1 cellular context compared by ENCODE assay signal in the genomic region with DNA sequence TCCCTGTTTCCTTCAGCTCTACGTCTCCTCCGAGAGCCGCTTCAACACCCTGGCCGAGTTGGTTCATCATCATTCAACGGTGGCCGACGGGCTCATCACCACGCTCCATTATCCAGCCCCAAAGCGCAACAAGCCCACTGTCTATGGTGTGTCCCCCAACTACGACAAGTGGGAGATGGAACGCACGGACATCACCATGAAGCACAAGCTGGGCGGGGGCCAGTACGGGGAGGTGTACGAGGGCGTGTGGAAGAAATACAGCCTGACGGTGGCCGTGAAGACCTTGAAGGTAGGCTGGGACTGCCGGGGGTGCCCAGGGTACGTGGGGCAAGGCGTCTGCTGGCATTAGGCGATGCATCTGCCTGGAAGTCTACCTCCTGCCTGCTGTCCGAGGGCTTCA.
TF ChIP-seq lines count a peak whose summit lies in the region.

No MANE protein-coding gene starts in this region.

TF ChIP-seq in HepG2, 621 proteins besides CTCF, POLR2A, EP300 and RAD21:
- TF ChIP-seq ZFP41 (CRISPR knock-in tag; IDR thresholded peaks at IDR 0.05; ENCODE audit: borderline replicate concordance) (no peak), AGO2 (optimal IDR thresholded peaks at IDR 0.05; ENCODE audit: low read depth, low read length) (peak; percentile 27)
- TF ChIP-seq, protein P1, sequence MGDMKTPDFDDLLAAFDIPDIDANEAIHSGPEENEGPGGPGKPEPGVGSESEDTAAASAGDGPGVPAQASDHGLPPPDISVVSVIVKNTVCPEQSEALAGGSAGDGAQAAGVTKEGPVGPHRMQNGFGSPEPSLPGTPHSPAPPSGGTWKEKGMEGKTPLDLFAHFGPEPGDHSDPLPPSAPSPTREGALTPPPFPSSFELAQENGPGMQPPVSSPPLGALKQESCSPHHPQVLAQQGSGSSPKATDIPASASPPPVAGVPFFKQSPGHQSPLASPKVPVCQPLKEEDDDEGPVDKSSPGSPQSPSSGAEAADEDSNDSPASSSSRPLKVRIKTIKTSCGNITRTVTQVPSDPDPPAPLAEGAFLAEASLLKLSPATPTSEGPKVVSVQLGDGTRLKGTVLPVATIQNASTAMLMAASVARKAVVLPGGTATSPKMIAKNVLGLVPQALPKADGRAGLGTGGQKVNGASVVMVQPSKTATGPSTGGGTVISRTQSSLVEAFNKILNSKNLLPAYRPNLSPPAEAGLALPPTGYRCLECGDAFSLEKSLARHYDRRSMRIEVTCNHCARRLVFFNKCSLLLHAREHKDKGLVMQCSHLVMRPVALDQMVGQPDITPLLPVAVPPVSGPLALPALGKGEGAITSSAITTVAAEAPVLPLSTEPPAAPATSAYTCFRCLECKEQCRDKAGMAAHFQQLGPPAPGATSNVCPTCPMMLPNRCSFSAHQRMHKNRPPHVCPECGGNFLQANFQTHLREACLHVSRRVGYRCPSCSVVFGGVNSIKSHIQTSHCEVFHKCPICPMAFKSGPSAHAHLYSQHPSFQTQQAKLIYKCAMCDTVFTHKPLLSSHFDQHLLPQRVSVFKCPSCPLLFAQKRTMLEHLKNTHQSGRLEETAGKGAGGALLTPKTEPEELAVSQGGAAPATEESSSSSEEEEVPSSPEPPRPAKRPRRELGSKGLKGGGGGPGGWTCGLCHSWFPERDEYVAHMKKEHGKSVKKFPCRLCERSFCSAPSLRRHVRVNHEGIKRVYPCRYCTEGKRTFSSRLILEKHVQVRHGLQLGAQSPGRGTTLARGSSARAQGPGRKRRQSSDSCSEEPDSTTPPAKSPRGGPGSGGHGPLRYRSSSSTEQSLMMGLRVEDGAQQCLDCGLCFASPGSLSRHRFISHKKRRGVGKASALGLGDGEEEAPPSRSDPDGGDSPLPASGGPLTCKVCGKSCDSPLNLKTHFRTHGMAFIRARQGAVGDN (CRISPR knock-in tag; IDR thresholded peaks at IDR 0.05) = 0 out of 2 replicates have a peak, but pooled peaks have one; percentile 17
